In genomic region chr3:123449986-123450474, GRCh38 we compare ENCODE assay signal across 8 cellular contexts.
DNase-seq lines count a peak whose midpoint lies in the region; FAIRE-seq and TF ChIP-seq lines count a peak whose summit lies in the region.

No MANE protein-coding gene starts in this region.

- no peak for DNase-seq in HFF-Myc (ENCODE audit: extremely low read depth, low read depth)
- peak; percentile 69 for DNase-seq in iPS-NIHi7 (ENCODE audit: extremely low spot score)
- DNase-seq in RCC 7860 (ENCODE audit: low spot score), result no peak
- no peak for DNase-seq in COLO829 (ENCODE audit: low spot score)
- DNase-seq in activated effector memory CD4-positive, alpha-beta T cell treated with Interleukin-2 at 50 U/mL for 16 hours, result no peak
- no peak for DNase-seq in activated CD8-positive, alpha-beta memory T cell treated with anti-CD3 and anti-CD28 coated beads for 24 hours

- no peak for FAIRE-seq in RCC 7860 (lab: Jason Lieb, UNC)

- TF ChIP-seq CTCF in HFF-Myc (IDR thresholded peaks at IDR 0.05; ENCODE audit: low read depth, low read length, missing control alignments), result no peak

- peak overlapping the region; percentile 85 for H3K27ac ChIP-seq in angular gyrus (ENCODE audit: low read depth, low read length)
- H3K27ac ChIP-seq in skin epidermis, result peak overlapping the region in 7 of 21 experiments; percentile 9 to 71 (median 55)

- peak overlapping the region; percentile 36 for H3K4me3 ChIP-seq in HFF-Myc (replicated peaks; ENCODE audit: low read depth, low read length)
- peak overlapping the region; percentile 16 to 54 (median 38) for H3K4me3 ChIP-seq in skin epidermis
